1 cellular context compared by ENCODE assay signal in genomic region chr5:178429541-178430186, GRCh38.
A peak's percentile ranks its signal among the peaks of the same experiment; 100 is the strongest.
TF ChIP-seq lines count a peak whose summit lies in the region.

No MANE protein-coding gene starts in this region.

TF ChIP-seq in K562, 482 proteins besides CTCF, POLR2A, EP300 and RAD21 (continued from another document):
- TF ChIP-seq MGA (IDR thresholded peaks at IDR 0.05) = peak; percentile 19; the same call in 1 of the 2 replicates
- TF ChIP-seq ZNF232 (CRISPR knock-in tag; IDR thresholded peaks at IDR 0.05) = peak; percentile 98
- TF ChIP-seq FOXK2 (conservative IDR thresholded peaks at IDR 0.05 in 1 of 2, IDR thresholded peaks at IDR 0.05 in 1 of 2; ENCODE audit: low read depth in 2 of 2) = no peak
- TF ChIP-seq RBM25 (IDR thresholded peaks at IDR 0.05; ENCODE audit: low read depth, low read length, severe bottlenecking) = peak; percentile 56
- TF ChIP-seq NFRKB (IDR thresholded peaks at IDR 0.05; ENCODE audit: low read depth) = no peak
- TF ChIP-seq HDAC1 (IDR thresholded peaks at IDR 0.05) = no peak
- peak; percentile 80 for TF ChIP-seq BCOR (IDR thresholded peaks at IDR 0.05)
- TF ChIP-seq TCF7 (IDR thresholded peaks at IDR 0.05; ENCODE audit: borderline replicate concordance) = no peak
- TF ChIP-seq RCOR1 (IDR thresholded peaks at IDR 0.05; ENCODE audit: borderline replicate concordance in 1 of 2, low read depth in 2 of 2, low read length in 2 of 2) = peak in 1 of 2 experiments; percentile 15; a peak in 1 of 4 replicates
- no peak for TF ChIP-seq ZNF174 (CRISPR knock-in tag; IDR thresholded peaks at IDR 0.05)
- TF ChIP-seq HDAC8 (tag; IDR thresholded peaks at IDR 0.05) = no peak
- peak; percentile 37; the same call in 1 of the 2 replicates for TF ChIP-seq ZNF121 (CRISPR knock-in tag; conservative IDR thresholded peaks at IDR 0.05)
- TF ChIP-seq ZNF282 (CRISPR knock-in tag; IDR thresholded peaks at IDR 0.05) = no peak
- no peak for TF ChIP-seq ZNF830 (CRISPR knock-in tag; IDR thresholded peaks at IDR 0.05)
- peak; percentile 71 for TF ChIP-seq ZFP36 (IDR thresholded peaks at IDR 0.05; ENCODE audit: low read depth, low read length, partially characterized antibody)
- TF ChIP-seq THAP7 (CRISPR knock-in tag; IDR thresholded peaks at IDR 0.05) = no peak
- no peak for TF ChIP-seq ZFP30 (CRISPR knock-in tag; IDR thresholded peaks at IDR 0.05; ENCODE audit: borderline replicate concordance)
- TF ChIP-seq SIRT6 (IDR thresholded peaks at IDR 0.05; ENCODE audit: low read depth, low read length) = no peak
- TF ChIP-seq NFIC (IDR thresholded peaks at IDR 0.05) = peak; percentile 83
